Comparison of ENCODE assay signal across 20 cellular contexts in genomic region chr6:30044630-30045029, GRCh38. TPM values are rescaled to one million over a fixed set of nuclear protein-coding genes. Genes with fewer than 3 reads are reported as not detected.
DNase-seq lines count a peak whose midpoint lies in the region; ATAC-seq and TF ChIP-seq lines count a peak whose summit lies in the region.
"Had no signal": no experiment of that assay in that cellular context is flagged by ENCODE, and none has a peak within 500 bp of the region (broad histone marks: within the 10 kb centered on the region; RNA-seq: fewer than 3 reads in every experiment).

No MANE protein-coding gene starts in this region.

- no peak overlapping the region for H2BK15ac ChIP-seq in mesenchymal stem cell (ENCODE audit: low read depth, poor library complexity, severe bottlenecking)

- H2BK5ac ChIP-seq in mesenchymal stem cell (ENCODE audit: low read depth, low read length, poor library complexity, severe bottlenecking), result no peak overlapping the region

- no peak overlapping the region for H4K8ac ChIP-seq in mesenchymal stem cell (ENCODE audit: low read length)

- no peak overlapping the region for H3K4me2 ChIP-seq in mesenchymal stem cell (ENCODE audit: low read length, poor library complexity, severe bottlenecking)

- peaks cover 11% of the 10 kb centered on the region for H3K4me1 Mint-ChIP-seq in osteocyte (ENCODE audit: unreplicated experiment)

- H3K14ac ChIP-seq in mesenchymal stem cell (ENCODE audit: low read length in 2 of 2), result no peak overlapping the region

- WGBS in mesenchymal stem cell, result 92% methylated on average over 1 of the region's 2 CpGs

- H3K9me3 ChIP-seq in mesenchymal stem cell (ENCODE audit: control insufficient read depth, low read length) (no peaks in the 10 kb centered on the region), left ventricle myocardium inferior (replicated peaks) (no peaks in the 10 kb centered on the region)
- H3K9me3 ChIP-seq: thyroid gland had no signal

- peaks cover 2% of the 10 kb centered on the region for H3K4me1 ChIP-seq in mesenchymal stem cell (ENCODE audit: control insufficient read depth, insufficient read depth, low read depth, low read length)
- H3K4me1 ChIP-seq in left ventricle myocardium inferior, result peaks cover 10% of the 10 kb centered on the region
- H3K4me1 ChIP-seq: thyroid gland had no signal

- H3K4me3 Mint-ChIP-seq in osteocyte (ENCODE audit: unreplicated experiment), result no peak overlapping the region
- H3K4me3 Mint-ChIP-seq: activated naive CD4-positive, alpha-beta T cell treated with anti-CD3 and anti-CD28 coated beads, Interleukin-2, amount 10 ng/mL, durations not matched to agents 7 days and 5 days; central memory CD8-positive, alpha-beta T cell; IgD-negative memory B cell; natural killer cell had no signal

- H3K27me3 ChIP-seq in mesenchymal stem cell (ENCODE audit: control insufficient read depth in 1 of 2, insufficient read depth in 1 of 2, low read length in 2 of 2), result no peaks in the 10 kb centered on the region
- no peaks in the 10 kb centered on the region for H3K27me3 ChIP-seq in left ventricle myocardium inferior (ENCODE audit: low read depth)
- H3K27me3 ChIP-seq: thyroid gland had no signal

- H3K79me1 ChIP-seq in mesenchymal stem cell (replicated peaks; ENCODE audit: low read length, poor library complexity, severe bottlenecking), result peaks cover 6% of the 10 kb centered on the region

- no peak overlapping the region for H3K27ac ChIP-seq in mesenchymal stem cell (ENCODE audit: low read length, poor library complexity, severe bottlenecking)
- no peak overlapping the region for H3K27ac ChIP-seq in left ventricle myocardium inferior (replicated peaks)
- H3K27ac ChIP-seq: C4-2B, thyroid gland had no signal

- no peak overlapping the region for H2BK120ac ChIP-seq in mesenchymal stem cell (ENCODE audit: low read depth, low read length)

- no peak overlapping the region for H3K9ac ChIP-seq in mesenchymal stem cell (ENCODE audit: low read length)

- DNase-seq in GM03348 (ENCODE audit: low spot score) (peak; percentile 53), OCI-M1 (lab: John Stamatoyannopoulos, UW) (peak; percentile 39), choroid plexus epithelial cell (ENCODE audit: low read depth) (peak; percentile 32), mesenchymal stem cell (peak; percentile 37), osteocyte (ENCODE audit: extremely low spot score, unreplicated experiment) (no peak), cerebellar nuclear complex (lab: John Stamatoyannopoulos, UW) (no peak), left ventricle myocardium inferior (no peak), sciatic nerve (ENCODE audit: low spot score) (no peak)
- DNase-seq: activated CD4-positive, CD25-positive, alpha-beta regulatory T cell treated with anti-CD3 and anti-CD28 coated beads, Interleukin-2, amount 50 U/mL, for 72 hours; activated naive CD4-positive, alpha-beta T cell treated with anti-CD3 and anti-CD28 coated beads, Interleukin-2, amount 10 ng/mL, durations not matched to agents 7 days and 5 days; hippocampal formation; left ventricle myocardium superior; natural killer cell; NCI-H1105 treated with DMSO at 0.1 percent for 48 hours; thyroid gland had no signal

- ATAC-seq in sciatic nerve, result no peak
- ATAC-seq: left ventricle myocardium superior, natural killer cell had no signal

- no peak overlapping the region for H2AFZ ChIP-seq in mesenchymal stem cell (ENCODE audit: low read depth, low read length)

- no peaks in the 10 kb centered on the region for H3K36me3 Mint-ChIP-seq in osteocyte (ENCODE audit: unreplicated experiment)
- H3K36me3 Mint-ChIP-seq: activated naive CD4-positive, alpha-beta T cell treated with anti-CD3 and anti-CD28 coated beads, Interleukin-2, amount 10 ng/mL, durations not matched to agents 7 days and 5 days; natural killer cell had no signal

- H3K23ac ChIP-seq in mesenchymal stem cell (ENCODE audit: low read length in 2 of 2), result no peak overlapping the region

- H2AK5ac ChIP-seq in mesenchymal stem cell (ENCODE audit: low read length, severe bottlenecking), result no peak overlapping the region

- H4K91ac ChIP-seq in mesenchymal stem cell (ENCODE audit: low read length), result no peak overlapping the region

- H3K4me3 ChIP-seq in choroid plexus epithelial cell (ENCODE audit: low read depth, low read length) (no peak overlapping the region), mesenchymal stem cell (ENCODE audit: insufficient read depth in 1 of 2, low read depth in 1 of 2, low read length in 2 of 2) (no peak overlapping the region), left ventricle myocardium inferior (no peak overlapping the region)
- H3K4me3 ChIP-seq: thyroid gland had no signal

- H3K36me3 ChIP-seq in mesenchymal stem cell (ENCODE audit: control insufficient read depth in 1 of 2, insufficient read depth in 2 of 2, low read depth in 1 of 2, low read length in 2 of 2) (no peaks in the 10 kb centered on the region), left ventricle myocardium inferior (no peaks in the 10 kb centered on the region)
- H3K36me3 ChIP-seq: thyroid gland had no signal

- no peaks in the 10 kb centered on the region for H3K27me3 Mint-ChIP-seq in osteocyte (ENCODE audit: unreplicated experiment)
- H3K27me3 Mint-ChIP-seq: activated naive CD4-positive, alpha-beta T cell treated with anti-CD3 and anti-CD28 coated beads, Interleukin-2, amount 10 ng/mL, durations not matched to agents 7 days and 5 days; central memory CD8-positive, alpha-beta T cell; IgD-negative memory B cell had no signal

- TF ChIP-seq CTCF in choroid plexus epithelial cell (conservative IDR thresholded peaks at IDR 0.05; ENCODE audit: low read depth, low read length) (no peak), osteocyte (IDR thresholded peaks at IDR 0.05) (no peak), left ventricle myocardium inferior (IDR thresholded peaks at IDR 0.05; ENCODE audit: borderline replicate concordance) (no peak)

- H3K27ac Mint-ChIP-seq in osteocyte (ENCODE audit: unreplicated experiment), result no peak overlapping the region
- H3K27ac Mint-ChIP-seq: activated naive CD4-positive, alpha-beta T cell treated with anti-CD3 and anti-CD28 coated beads, Interleukin-2, amount 10 ng/mL, durations not matched to agents 7 days and 5 days; IgD-negative memory B cell; natural killer cell had no signal

- H2BK12ac ChIP-seq in mesenchymal stem cell (ENCODE audit: low read length in 2 of 2), result no peak overlapping the region

- intact Hi-C loops in left ventricle myocardium inferior (cut with micrococcal nuclease) (no loop called here), sciatic nerve (cut with DNase I) (no loop called here)

- H3K4ac ChIP-seq in mesenchymal stem cell (ENCODE audit: low read depth in 1 of 2, low read length in 2 of 2), result no peak overlapping the region

- no peak overlapping the region for H3K18ac ChIP-seq in mesenchymal stem cell (ENCODE audit: low read depth in 1 of 2, low read length in 2 of 2)

- H3K9me3 Mint-ChIP-seq in osteocyte (ENCODE audit: unreplicated experiment), result no peaks in the 10 kb centered on the region
- H3K9me3 Mint-ChIP-seq: activated naive CD4-positive, alpha-beta T cell treated with anti-CD3 and anti-CD28 coated beads, Interleukin-2, amount 10 ng/mL, durations not matched to agents 7 days and 5 days; central memory CD8-positive, alpha-beta T cell; IgD-negative memory B cell; natural killer cell had no signal

RNA-seq across cellular contexts. Expression of gene POLR1H, which starts 16.4 kb away (rescaled TPM):
- 31.6 TPM for polyA plus RNA-seq in mesenchymal stem cell (2013, experiment 1 of 2)
- 33.7 TPM for polyA plus RNA-seq in mesenchymal stem cell (2013, experiment 2 of 2)
- total RNA-seq in osteocyte (20.1 and 20.4 TPM in 2 replicates), left ventricle myocardium inferior (17.5 TPM), sciatic nerve (16.6 TPM)

RNA-seq across cellular contexts. Expression of gene PPP1R11, which starts 22.4 kb away (rescaled TPM):
- 57.2 TPM for polyA plus RNA-seq in mesenchymal stem cell (2013, experiment 1 of 2)
- 54.2 TPM for polyA plus RNA-seq in mesenchymal stem cell (2013, experiment 2 of 2)
- total RNA-seq in osteocyte (46.8 and 52.9 TPM in 2 replicates), left ventricle myocardium inferior (45.3 TPM), sciatic nerve (38.3 TPM)

RNA-seq across cellular contexts. Expression of gene RNF39, which starts 30.9 kb away (rescaled TPM):
- not detected for polyA plus RNA-seq in mesenchymal stem cell (2013, experiment 1 of 2)
- polyA plus RNA-seq in mesenchymal stem cell (2013, experiment 2 of 2), result not detected
- total RNA-seq in osteocyte, result not detected in 2 replicates
- total RNA-seq in left ventricle myocardium inferior, result not detected
- not detected for total RNA-seq in sciatic nerve
- total RNA-seq: endothelial cell of umbilical vein, left ventricle myocardium superior, natural killer cell, NCI-H460, thyroid gland had no signal
- polyA plus RNA-seq: endothelial cell of umbilical vein, IgD-negative memory B cell had no signal

Comparison
In these comparisons a context has a peak if more than half of its experiments do, and no peak if none do; other contexts are left out.
1. DNase-seq: peak in GM03348 (single experiment), OCI-M1 (single experiment), choroid plexus epithelial cell (single experiment) and mesenchymal stem cell (single experiment); none in osteocyte (single experiment), cerebellar nuclear complex (0 of 2), left ventricle myocardium inferior (single experiment) and sciatic nerve (single experiment).